In genomic region chr12:121789233-121789781, GRCh38 we compare ENCODE assay signal across 8 cellular contexts. TPM values are rescaled to one million over a fixed set of nuclear protein-coding genes. Genes with fewer than 3 reads are reported as not detected.
DNase-seq lines count a peak whose midpoint lies in the region; ATAC-seq and TF ChIP-seq lines count a peak whose summit lies in the region.

No MANE protein-coding gene starts in this region.

- no peaks in the 10 kb centered on the region for H3K9me3 ChIP-seq in gastroesophageal sphincter
- no peaks in the 10 kb centered on the region for H3K9me3 ChIP-seq in transverse colon

- WGBS in gastroesophageal sphincter (ENCODE audit: low coverage in 1 of 2), 2 donors, result 40 to 67% methylated on average over 1 to 2 of the region's 13 CpGs
- 33 to 64% methylated on average over 1 to 12 of the region's 13 CpGs for WGBS in transverse colon (ENCODE audit: low coverage in 1 of 2), 2 donors

- H3K27ac ChIP-seq in RWPE1 (peak overlapping the region; percentile 27), gastroesophageal sphincter (peak overlapping the region in 3 of 4 donors; percentile 39 to 56 (median 51)), transverse colon (peak overlapping the region; percentile 69 to 100 (median 88))

- CTCF ChIA-PET in RWPE1 (lab: Yijun Ruan, JAX), result interaction anchor here (0.6 to 1.0 kb wide), 2 partner anchors 22 to 83 kb away, joined by 3 read pairs; no protein-coding TSS in a partner anchor

- in situ Hi-C loops in transverse colon (cut with MboI; ENCODE audit: low pct_ligation_motif_present in 1 of 4, low pct_unique_long_range_greater_than_20kb in 1 of 4, low sequenced_read_pairs in 3 of 4), result no loop called here

- H3K4me3 ChIP-seq in gastroesophageal sphincter (no peak overlapping the region), transverse colon (peak overlapping the region in 1 of 4 donors; percentile 15)

- TF ChIP-seq EP300 in gastroesophageal sphincter (IDR thresholded peaks at IDR 0.05) (no peak), transverse colon (IDR thresholded peaks at IDR 0.05; ENCODE audit: low read depth) (no peak)

- no peaks in the 10 kb centered on the region for H3K27me3 ChIP-seq in gastroesophageal sphincter
- no peaks in the 10 kb centered on the region for H3K27me3 ChIP-seq in transverse colon

- H3K4me1 ChIP-seq in gastroesophageal sphincter, result peaks cover 0 to 50% (median 9%) of the 10 kb centered on the region in 3 donors
- H3K4me1 ChIP-seq in transverse colon, result peaks cover 4 to 75% (median 29%) of the 10 kb centered on the region in 4 donors

- POLR2A ChIA-PET in RWPE1 (lab: Yijun Ruan, JAX; ENCODE audit: low non-redundant PET), result no interaction called here

- intact Hi-C loops in Right ventricle myocardium superior (cut with DNase I) (no loop called here), left ventricle myocardium superior (cut with micrococcal nuclease) (no loop called here), transverse colon (cut with DNase I; ENCODE audit: low total_unique reads) (no loop called here)

- ATAC-seq in Right ventricle myocardium superior (ENCODE audit: poor library complexity) (no peak), left ventricle myocardium superior (no peak), gastroesophageal sphincter (no peak), GM18519 (IDR thresholded peaks at IDR 0.05; ENCODE audit: low FRiP score, unreplicated experiment) (no peak)

- no peak for TF ChIP-seq POLR2A in gastroesophageal sphincter (IDR thresholded peaks at IDR 0.05)
- no peak for TF ChIP-seq POLR2A in transverse colon (IDR thresholded peaks at IDR 0.05)

- TF ChIP-seq CTCF in RWPE1 (conservative IDR thresholded peaks at IDR 0.05; ENCODE audit: low read depth), result no peak
- no peak for TF ChIP-seq CTCF in gastroesophageal sphincter (IDR thresholded peaks at IDR 0.05)
- TF ChIP-seq CTCF in transverse colon (IDR thresholded peaks at IDR 0.05), result no peak

- H3K36me3 ChIP-seq in gastroesophageal sphincter, result no peaks in the 10 kb centered on the region
- no peaks in the 10 kb centered on the region for H3K36me3 ChIP-seq in transverse colon

- DNase-seq in Right ventricle myocardium superior (peak; percentile 64), left ventricle myocardium superior (no peak), RWPE1 (ENCODE audit: low spot score) (no peak), transverse colon (peak; percentile 59), NCI-H2196 (lab: John Stamatoyannopoulos, UW; ENCODE audit: unreplicated experiment) (no peak), medulla oblongata (ENCODE audit: extremely low spot score) (no peak)

RNA-seq across cellular contexts. Expression of gene RHOF, which starts 4.2 kb away (rescaled TPM):
- total RNA-seq in Right ventricle myocardium superior (41.8 TPM), left ventricle myocardium superior (48.3 TPM), gastroesophageal sphincter (10 to 100 TPM in 3 of 4 donors, 1 to 10 TPM in 1; 9.4 to 15.7 (median 12.1) TPM), transverse colon (100 to 1,000 TPM in 3 of 4 donors, 10 to 100 TPM in 1; 14.9 to 251 (median 150) TPM)

RNA-seq across cellular contexts. Expression of gene SETD1B, which starts 14.5 kb away (rescaled TPM):
- 8.6 TPM for total RNA-seq in Right ventricle myocardium superior
- total RNA-seq in left ventricle myocardium superior, result 9.0 TPM
- total RNA-seq in gastroesophageal sphincter, result 10 to 100 TPM in 3 of 4 donors, 1 to 10 TPM in 1; 9.6 to 25.1 (median 20.3) TPM
- 10 to 100 TPM; 13.4 to 39.6 (median 15.2) TPM for total RNA-seq in transverse colon

Comparison
In these comparisons a context has a peak if more than half of its experiments do, and no peak if none do; other contexts are left out.
1. DNase-seq: peak in Right ventricle myocardium superior (single experiment) and transverse colon (single experiment); none in left ventricle myocardium superior (single experiment), RWPE1 (single experiment), NCI-H2196 (single experiment) and medulla oblongata (single experiment).
2. H3K27ac ChIP-seq: peak in every context shown above with its lines; median percentile 88 in transverse colon; 51 in gastroesophageal sphincter; 27 in RWPE1.